Comparison of ENCODE assay signal across 1 cellular context in genomic region chr1:3315991-3316943, GRCh38.
TF ChIP-seq lines count a peak whose summit lies in the region.

No MANE protein-coding gene starts in this region.

TF ChIP-seq in IMR-90, 13 proteins besides CTCF, POLR2A, EP300 and RAD21 (continued from another document):
- TF ChIP-seq SMC3 (IDR thresholded peaks at IDR 0.05; ENCODE audit: low read depth, low read length) (no peak), MAZ (IDR thresholded peaks at IDR 0.05; ENCODE audit: borderline replicate concordance, low read depth, low read length) (no peak), RCOR1 (IDR thresholded peaks at IDR 0.05; ENCODE audit: insufficient replicate concordance, low read length) (no peak), FOS (IDR thresholded peaks at IDR 0.05; ENCODE audit: low read depth, low read length) (no peak), MXI1 (IDR thresholded peaks at IDR 0.05; ENCODE audit: borderline replicate concordance, low read depth, low read length) (no peak), NFE2L2 (IDR thresholded peaks at IDR 0.05; ENCODE audit: low read depth, low read length) (no peak), MAFK (IDR thresholded peaks at IDR 0.05; ENCODE audit: low read depth, low read length) (no peak), RFX5 (IDR thresholded peaks at IDR 0.05; ENCODE audit: low read depth, low read length) (no peak), CEBPB (IDR thresholded peaks at IDR 0.05; ENCODE audit: low read depth, low read length) (no peak), ELK1 (IDR thresholded peaks at IDR 0.05; ENCODE audit: borderline replicate concordance, low read depth, low read length) (no peak), CHD1 (IDR thresholded peaks at IDR 0.05; ENCODE audit: low read depth, low read length) (no peak), USF2 (IDR thresholded peaks at IDR 0.05; ENCODE audit: low read depth, low read length) (no peak)
